ENCODE assay signal across 19 cellular contexts in genomic region chr15:100105101-100105500, GRCh38.
A peak's percentile ranks its signal among the peaks of the same experiment; 100 is the strongest.
DNase-seq lines count a peak whose midpoint lies in the region; ATAC-seq, FAIRE-seq and TF ChIP-seq lines count a peak whose summit lies in the region.
"Had no signal": no experiment of that assay in that cellular context is flagged by ENCODE, and none has a peak within 500 bp of the region (broad histone marks: within the 10 kb centered on the region; RNA-seq: fewer than 3 reads in every experiment).

No MANE protein-coding gene starts in this region.

- no peak overlapping the region for H2AFZ ChIP-seq in HepG2 (ENCODE audit: low read length)

- no peak overlapping the region for H3K27ac Mint-ChIP-seq in CD8-positive, alpha-beta memory T cell
- H3K27ac Mint-ChIP-seq: HFFc6 had no signal

- TF ChIP-seq POLR2A in right lobe of liver (IDR thresholded peaks at IDR 0.05) (no peak), HepG2 (IDR thresholded peaks at IDR 0.05; ENCODE audit: insufficient read depth in 1 of 2, low read depth in 2 of 2, low read length in 2 of 2) (no peak), testis (IDR thresholded peaks at IDR 0.05) (no peak)

- H3K4me2 ChIP-seq in HepG2 (ENCODE audit: low read depth, low read length): no peak overlapping the region
- H3K4me2 ChIP-seq: A549 had no signal

- TF ChIP-seq RAD21 in HepG2 (CRISPR knock-in tag; IDR thresholded peaks at IDR 0.05): no peak

- H3K4me3 ChIP-seq in right lobe of liver (no peak overlapping the region), HepG2 (replicated peaks in 1 of 3; ENCODE audit: insufficient read depth in 1 of 3, low read depth in 2 of 3, low read length in 3 of 3) (no peak overlapping the region), testis (no peak overlapping the region)
- no peak overlapping the region for H3K4me3 ChIP-seq in CD8-positive, alpha-beta memory T cell (ENCODE audit: low read length)
- H3K4me3 ChIP-seq: A549 had no signal

- BruUV-seq in HepG2 (replicated peaks; lab: Mats Ljungman, UMichigan): no TSS peak

- no peak overlapping the region for H3K9ac ChIP-seq in HepG2 (ENCODE audit: insufficient read depth, low read depth, low read length)

- H3K9me3 ChIP-seq in right lobe of liver (no peaks in the 10 kb centered on the region), HepG2 (ENCODE audit: low read length) (no peaks in the 10 kb centered on the region), testis (no peaks in the 10 kb centered on the region)
- no peaks in the 10 kb centered on the region for H3K9me3 ChIP-seq in CD8-positive, alpha-beta memory T cell (ENCODE audit: low read length)
- H3K9me3 ChIP-seq: A549, BE2C had no signal

- intact Hi-C loops in right lobe of liver (cut with DNase I): no loop called here
- intact Hi-C loops in HepG2 (cut with micrococcal nuclease; ENCODE audit: unreplicated experiment): no loop called here
- intact Hi-C loops in testis (cut with DNase I; ENCODE audit: low total_unique reads): no loop called here

- WGBS in right lobe of liver (ENCODE audit: insufficient coverage, low coverage, low lambda C conversion rate, missing lambda C conversion rate): 100% methylated on average over 2 of the region's 6 CpGs
- 31% methylated on average over 4 of the region's 6 CpGs for WGBS in HepG2 (ENCODE audit: low lambda C conversion rate)
- 81 to 97% methylated on average over 5 to 6 of the region's 6 CpGs for WGBS in testis, 2 donors

- H3K27me3 Mint-ChIP-seq in CD8-positive, alpha-beta memory T cell: peaks cover 0 to 1% of the 10 kb centered on the region in 2 donors
- H3K27me3 Mint-ChIP-seq: CD4-positive, alpha-beta memory T cell had no signal

- in situ Hi-C loops in HepG2 (cut with HindIII; ENCODE audit: extremely low pct_ligation_motif_present, low pct_unique_long_range_greater_than_20kb): no loop called here

- no peaks in the 10 kb centered on the region for H3K79me2 ChIP-seq in HepG2 (ENCODE audit: insufficient read depth, low read length)

- H3K36me3 ChIP-seq in right lobe of liver: peaks cover 0 to 4% (median 0%) of the 10 kb centered on the region in 4 donors
- no peaks in the 10 kb centered on the region for H3K36me3 ChIP-seq in HepG2 (replicated peaks in 1 of 2; ENCODE audit: control insufficient read depth in 1 of 2, insufficient read depth in 2 of 2, low read length in 2 of 2)
- H3K36me3 ChIP-seq in testis (ENCODE audit: low read depth, missing control alignments): no peaks in the 10 kb centered on the region
- no peaks in the 10 kb centered on the region for H3K36me3 ChIP-seq in CD8-positive, alpha-beta memory T cell (ENCODE audit: insufficient read depth, low read length)
- H3K36me3 ChIP-seq: BE2C had no signal

- no peak overlapping the region for H3K4me3 Mint-ChIP-seq in CD8-positive, alpha-beta memory T cell
- H3K4me3 Mint-ChIP-seq: CD4-positive, alpha-beta memory T cell; HFFc6 had no signal

- POLR2A ChIA-PET in HepG2 (lab: Yijun Ruan, JAX): no interaction called here
- POLR2A ChIA-PET in CD8-positive, alpha-beta memory T cell (lab: Charles Lee): no interaction called here

- H3K36me3 Mint-ChIP-seq in CD8-positive, alpha-beta memory T cell: peaks cover 0 to 5% (median 0%) of the 10 kb centered on the region in 3 donors

- no peaks in the 10 kb centered on the region for H3K27me3 ChIP-seq in right lobe of liver
- no peaks in the 10 kb centered on the region; a peak in 2 of 5 replicates for H3K27me3 ChIP-seq in HepG2 (ENCODE audit: control insufficient read depth in 1 of 2, insufficient read depth in 2 of 2, low read length in 2 of 2)
- no peaks in the 10 kb centered on the region for H3K27me3 ChIP-seq in testis
- no peaks in the 10 kb centered on the region for H3K27me3 ChIP-seq in CD8-positive, alpha-beta memory T cell (ENCODE audit: insufficient read depth, low read length, poor library complexity, severe bottlenecking)
- H3K27me3 ChIP-seq: BE2C had no signal

- ATAC-seq in right lobe of liver (no peak), HepG2 (no peak), GM21619 (IDR thresholded peaks at IDR 0.05; ENCODE audit: unreplicated experiment) (no peak), GM21737 (IDR thresholded peaks at IDR 0.05; ENCODE audit: unreplicated experiment) (no peak)
- ATAC-seq: A549 had no signal

- CTCF ChIA-PET in HepG2 (lab: Yijun Ruan, JAX; ENCODE audit: low intra/inter-chr PET ratio, low total read pairs): no interaction called here
- CTCF ChIA-PET in CD8-positive, alpha-beta memory T cell (lab: Charles Lee): no interaction called here

- H3K9me3 Mint-ChIP-seq in CD8-positive, alpha-beta memory T cell: no peaks in the 10 kb centered on the region
- H3K9me3 Mint-ChIP-seq: CD4-positive, alpha-beta memory T cell had no signal

- DNase-seq in right lobe of liver: peak in 2 of 3 donors; percentile 12 to 27
- no peak for DNase-seq in HepG2 (ENCODE audit: low spot score)
- DNase-seq in mesenteric fat pad (ENCODE audit: low spot score): peak; percentile 24
- DNase-seq in testis: peak; percentile 4
- no peak for DNase-seq in CD8-positive, alpha-beta memory T cell
- DNase-seq: BE2C; CD4-positive, alpha-beta memory T cell; COR-L47; DND-41; GDM1; HCEC 1CT; HFFc6 had no signal

- no peaks in the 10 kb centered on the region for H3K4me1 ChIP-seq in right lobe of liver
- no peaks in the 10 kb centered on the region for H3K4me1 ChIP-seq in HepG2 (ENCODE audit: insufficient read depth, low read length)
- peaks cover 2% of the 10 kb centered on the region for H3K4me1 ChIP-seq in testis
- no peaks in the 10 kb centered on the region for H3K4me1 ChIP-seq in CD8-positive, alpha-beta memory T cell (ENCODE audit: insufficient read depth, low read length)
- H3K4me1 ChIP-seq: A549 had no signal

- TF ChIP-seq EP300 in HepG2 (IDR thresholded peaks at IDR 0.05; ENCODE audit: low read depth in 2 of 2, low read length in 2 of 2): no peak
- TF ChIP-seq EP300 in HepG2 (CRISPR knock-in tag; IDR thresholded peaks at IDR 0.05; ENCODE audit: borderline replicate concordance): no peak

- H3K27ac ChIP-seq in right lobe of liver (no peak overlapping the region), HepG2 (ENCODE audit: extremely low read length, insufficient read depth, low read length) (no peak overlapping the region), testis (no peak overlapping the region)
- no peak overlapping the region for H3K27ac ChIP-seq in CD8-positive, alpha-beta memory T cell (ENCODE audit: low read depth, low read length)
- H3K27ac ChIP-seq: A549, C4-2B, HL-60 had no signal

- no peak for FAIRE-seq in HepG2 (lab: Jason Lieb, UNC)
- FAIRE-seq: A549, D721Med, GM12892 had no signal

- no peaks in the 10 kb centered on the region for H4K20me1 ChIP-seq in HepG2 (ENCODE audit: insufficient read depth, low read length)

- TF ChIP-seq CTCF in right lobe of liver (IDR thresholded peaks at IDR 0.05) (no peak), HepG2 (CRISPR knock-in tag; IDR thresholded peaks at IDR 0.05) (no peak), testis (IDR thresholded peaks at IDR 0.05) (no peak)

- H3K4me1 Mint-ChIP-seq in CD8-positive, alpha-beta memory T cell: no peaks in the 10 kb centered on the region

TF ChIP-seq in HepG2, 621 proteins besides CTCF, POLR2A, EP300 and RAD21:
- TF ChIP-seq CBFB (CRISPR knock-in tag; IDR thresholded peaks at IDR 0.05) (no peak), SRSF1 (optimal IDR thresholded peaks at IDR 0.05; ENCODE audit: low read depth, low read length) (no peak), ZFP90 (CRISPR knock-in tag; IDR thresholded peaks at IDR 0.05; ENCODE audit: borderline replicate concordance) (no peak), NFRKB (IDR thresholded peaks at IDR 0.05) (no peak), ZNF562 (CRISPR knock-in tag; IDR thresholded peaks at IDR 0.05; ENCODE audit: borderline replicate concordance) (no peak), RBFOX2 (IDR thresholded peaks at IDR 0.05; ENCODE audit: low read depth, low read length) (no peak)

Comparison
In these comparisons a context has a peak if more than half of its experiments do, and no peak if none do; other contexts are left out.
1. DNase-seq: peak in right lobe of liver (2 of 3), mesenteric fat pad (single experiment) and testis (single experiment); none in HepG2 (single experiment) and CD8-positive, alpha-beta memory T cell (0 of 5).